9 cellular contexts compared by ENCODE assay signal in the genomic region with DNA sequence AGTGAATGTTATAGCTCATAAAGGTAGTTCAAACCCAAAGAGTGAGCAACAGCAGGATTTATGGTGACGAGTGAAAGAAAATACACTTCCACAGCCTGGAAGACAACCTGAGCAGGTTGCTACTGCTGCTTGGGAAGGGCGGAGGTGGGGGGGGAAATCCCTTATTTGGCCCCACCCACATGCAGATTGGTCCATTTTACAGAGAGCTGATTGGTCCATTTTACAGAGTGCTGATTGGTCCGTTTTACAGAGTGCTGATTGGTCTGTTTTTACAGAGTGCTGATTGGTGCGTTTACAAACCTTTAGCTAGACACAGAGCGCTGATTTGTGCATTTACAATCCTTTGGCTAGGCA. TPM values are rescaled to one million over a fixed set of nuclear protein-coding genes. Genes with fewer than 3 reads are reported as not detected.
DNase-seq lines count a peak whose midpoint lies in the region; ATAC-seq and TF ChIP-seq lines count a peak whose summit lies in the region.
"Not testable (repeated sequence)": the region's sequence is repeated elsewhere in the genome, so short reads cannot be mapped to it uniquely, and the experiment has no call there.
"Had no signal": no experiment of that assay in that cellular context is flagged by ENCODE, and none has a peak within 500 bp of the region (broad histone marks: within the 10 kb centered on the region; RNA-seq: fewer than 3 reads in every experiment).

No MANE protein-coding gene starts in this region.

- H3K27ac ChIP-seq in CD8-positive, alpha-beta T cell (ENCODE audit: low read depth, low read length); naive thymus-derived CD4-positive, alpha-beta T cell (ENCODE audit: low read depth, low read length): not testable (repeated sequence)

- CTCF ChIA-PET in CD8-positive, alpha-beta T cell (lab: Charles Lee): interaction anchor here (1.5 kb wide), 1 partner anchor 107 kb away, joined by 4 read pairs; no protein-coding TSS in a partner anchor
- CTCF ChIA-PET in activated CD8-positive, alpha-beta T cell treated with anti-CD3 and anti-CD28 coated beads for 36 hours (lab: Charles Lee): interaction anchor here (1.1 to 2.3 kb wide), 3 partner anchors 20 to 314 kb away, joined by 4 to 9 read pairs (median 7); a partner anchor contains a TSS
- CTCF ChIA-PET in activated naive CD4-positive, alpha-beta T cell treated with anti-CD3 and anti-CD28 coated beads, Interleukin-2, amount 10 ng/mL, durations not matched to agents 7 days and 5 days (lab: Charles Lee): interaction anchor here (1.0 to 1.9 kb wide), 3 partner anchors 20 to 315 kb away, joined by 3 to 9 read pairs (median 5); a partner anchor contains a TSS
- CTCF ChIA-PET in naive thymus-derived CD4-positive, alpha-beta T cell (lab: Charles Lee): interaction anchor here (0.7 to 1.0 kb wide), 2 partner anchors 14 to 26 kb away, joined by 3 to 4 read pairs; a partner anchor contains a TSS

- H3K4me1 ChIP-seq in CD8-positive, alpha-beta T cell (ENCODE audit: insufficient read depth, low read length): not testable (repeated sequence)
- H3K4me1 ChIP-seq in naive thymus-derived CD4-positive, alpha-beta T cell (ENCODE audit: control insufficient read depth in 2 of 2, insufficient read depth in 2 of 2, low read length in 2 of 2): peaks cover 0 to 11% of the 10 kb centered on the region in 2 donors

- not testable (repeated sequence) for ATAC-seq in CD8-positive, alpha-beta T cell; activated CD8-positive, alpha-beta T cell treated with anti-CD3 and anti-CD28 coated beads for 36 hours; effector memory CD8-positive, alpha-beta T cell (replicated peaks); naive thymus-derived CD4-positive, alpha-beta T cell; stimulated activated effector memory CD8-positive, alpha-beta T cell treated with anti-CD3 and anti-CD28 coated beads, Interleukin-12 subunit alpha, Interleukin-12 subunit beta, amount 100 ng/mL, for 72 hours

- not testable (repeated sequence) for H3K27me3 Mint-ChIP-seq in CD8-positive, alpha-beta T cell (ENCODE audit: low read depth); T-helper 1 cell treated with Interleukin-12 subunit alpha and Interleukin-12 subunit beta and Interleukin-4 antibody, amounts not matched to agents 30 μg/mL and 1 μg/mL, for 36 hours (ENCODE audit: low read depth); activated CD8-positive, alpha-beta T cell treated with anti-CD3 and anti-CD28 coated beads for 36 hours; activated naive CD4-positive, alpha-beta T cell treated with anti-CD3 and anti-CD28 coated beads, Interleukin-2, amount 10 ng/mL, durations not matched to agents 7 days and 5 days; effector memory CD8-positive, alpha-beta T cell; naive thymus-derived CD4-positive, alpha-beta T cell

- H3K9me3 Mint-ChIP-seq in CD8-positive, alpha-beta T cell; T-helper 1 cell treated with Interleukin-12 subunit alpha and Interleukin-12 subunit beta and Interleukin-4 antibody, amounts not matched to agents 30 μg/mL and 1 μg/mL, for 36 hours; activated CD8-positive, alpha-beta T cell treated with anti-CD3 and anti-CD28 coated beads for 36 hours; activated naive CD4-positive, alpha-beta T cell treated with anti-CD3 and anti-CD28 coated beads, Interleukin-2, amount 10 ng/mL, durations not matched to agents 7 days and 5 days; effector memory CD8-positive, alpha-beta T cell; naive thymus-derived CD4-positive, alpha-beta T cell; stimulated activated effector memory CD8-positive, alpha-beta T cell treated with anti-CD3 and anti-CD28 coated beads, Interleukin-12 subunit alpha, Interleukin-12 subunit beta, amount 100 ng/mL, for 72 hours: not testable (repeated sequence)

- peaks cover 21% of the 10 kb centered on the region for H3K4me1 Mint-ChIP-seq in CD8-positive, alpha-beta T cell (ENCODE audit: low read depth)
- H3K4me1 Mint-ChIP-seq in T-helper 1 cell treated with Interleukin-12 subunit alpha and Interleukin-12 subunit beta and Interleukin-4 antibody, amounts not matched to agents 30 μg/mL and 1 μg/mL, for 36 hours (ENCODE audit: low read depth): peaks cover 24% of the 10 kb centered on the region
- H3K4me1 Mint-ChIP-seq in activated CD8-positive, alpha-beta T cell treated with anti-CD3 and anti-CD28 coated beads for 36 hours (ENCODE audit: low read depth): peaks cover 21% of the 10 kb centered on the region
- peaks cover 31% of the 10 kb centered on the region for H3K4me1 Mint-ChIP-seq in activated naive CD4-positive, alpha-beta T cell treated with anti-CD3 and anti-CD28 coated beads, Interleukin-2, amount 10 ng/mL, durations not matched to agents 7 days and 5 days
- H3K4me1 Mint-ChIP-seq in effector memory CD8-positive, alpha-beta T cell (ENCODE audit: low read depth in 2 of 2): peaks cover 6 to 13% of the 10 kb centered on the region in 2 donors
- peaks cover 16 to 30% (median 24%) of the 10 kb centered on the region in 7 donors for H3K4me1 Mint-ChIP-seq in naive thymus-derived CD4-positive, alpha-beta T cell
- peaks cover 24% of the 10 kb centered on the region for H3K4me1 Mint-ChIP-seq in stimulated activated effector memory CD8-positive, alpha-beta T cell treated with anti-CD3 and anti-CD28 coated beads, Interleukin-12 subunit alpha, Interleukin-12 subunit beta, amount 100 ng/mL, for 72 hours

- intact Hi-C loops in CD8-positive, alpha-beta T cell (cut with DNase I, micrococcal nuclease): loop anchor here in 1 of 2 experiments (5.0 kb wide), 1 partner anchor 243 kb away; a partner anchor contains a TSS
- intact Hi-C loops in activated CD8-positive, alpha-beta T cell treated with anti-CD3 and anti-CD28 coated beads for 36 hours (cut with micrococcal nuclease): not testable (repeated sequence)
- intact Hi-C loops in naive thymus-derived CD4-positive, alpha-beta T cell (cut with micrococcal nuclease): loop anchor here (2.0 to 5.0 kb wide), 3 partner anchors 17 to 669 kb away; a partner anchor contains a TSS

- peaks cover 19% of the 10 kb centered on the region for H3K36me3 Mint-ChIP-seq in CD8-positive, alpha-beta T cell
- H3K36me3 Mint-ChIP-seq in T-helper 1 cell treated with Interleukin-12 subunit alpha and Interleukin-12 subunit beta and Interleukin-4 antibody, amounts not matched to agents 30 μg/mL and 1 μg/mL, for 36 hours (ENCODE audit: low read depth); activated CD8-positive, alpha-beta T cell treated with anti-CD3 and anti-CD28 coated beads for 36 hours (ENCODE audit: low read depth); activated naive CD4-positive, alpha-beta T cell treated with anti-CD3 and anti-CD28 coated beads, Interleukin-2, amount 10 ng/mL, durations not matched to agents 7 days and 5 days; effector memory CD8-positive, alpha-beta T cell (ENCODE audit: insufficient read depth); stimulated activated effector memory CD8-positive, alpha-beta T cell treated with anti-CD3 and anti-CD28 coated beads, Interleukin-12 subunit alpha, Interleukin-12 subunit beta, amount 100 ng/mL, for 72 hours: not testable (repeated sequence)
- peaks cover 6 to 23% (median 10%) of the 10 kb centered on the region in 5 donors for H3K36me3 Mint-ChIP-seq in naive thymus-derived CD4-positive, alpha-beta T cell

- H3K4me3 Mint-ChIP-seq in CD8-positive, alpha-beta T cell: peak overlapping the region; percentile 69
- peak overlapping the region; percentile 66 for H3K4me3 Mint-ChIP-seq in T-helper 1 cell treated with Interleukin-12 subunit alpha and Interleukin-12 subunit beta and Interleukin-4 antibody, amounts not matched to agents 30 μg/mL and 1 μg/mL, for 36 hours
- H3K4me3 Mint-ChIP-seq in activated CD8-positive, alpha-beta T cell treated with anti-CD3 and anti-CD28 coated beads for 36 hours: peak overlapping the region; percentile 37
- H3K4me3 Mint-ChIP-seq in activated naive CD4-positive, alpha-beta T cell treated with anti-CD3 and anti-CD28 coated beads, Interleukin-2, amount 10 ng/mL, durations not matched to agents 7 days and 5 days: peak overlapping the region; percentile 40
- peak overlapping the region; percentile 32 to 67 for H3K4me3 Mint-ChIP-seq in effector memory CD8-positive, alpha-beta T cell
- peak overlapping the region; percentile 73 to 92 (median 82) for H3K4me3 Mint-ChIP-seq in naive thymus-derived CD4-positive, alpha-beta T cell
- peak overlapping the region; percentile 39 for H3K4me3 Mint-ChIP-seq in stimulated activated effector memory CD8-positive, alpha-beta T cell treated with anti-CD3 and anti-CD28 coated beads, Interleukin-12 subunit alpha, Interleukin-12 subunit beta, amount 100 ng/mL, for 72 hours

- H3K27me3 ChIP-seq in CD8-positive, alpha-beta T cell (ENCODE audit: insufficient read depth, low read length); naive thymus-derived CD4-positive, alpha-beta T cell (ENCODE audit: control insufficient read depth in 2 of 2, insufficient read depth in 2 of 2, low read length in 2 of 2): not testable (repeated sequence)

- H3K27ac Mint-ChIP-seq in CD8-positive, alpha-beta T cell: peak overlapping the region; percentile 30
- peak overlapping the region; percentile 57 for H3K27ac Mint-ChIP-seq in T-helper 1 cell treated with Interleukin-12 subunit alpha and Interleukin-12 subunit beta and Interleukin-4 antibody, amounts not matched to agents 30 μg/mL and 1 μg/mL, for 36 hours
- H3K27ac Mint-ChIP-seq in activated CD8-positive, alpha-beta T cell treated with anti-CD3 and anti-CD28 coated beads for 36 hours: peak overlapping the region; percentile 14
- H3K27ac Mint-ChIP-seq in activated naive CD4-positive, alpha-beta T cell treated with anti-CD3 and anti-CD28 coated beads, Interleukin-2, amount 10 ng/mL, durations not matched to agents 7 days and 5 days: peak overlapping the region; percentile 15
- peak overlapping the region in 1 of 2 donors; percentile 3 for H3K27ac Mint-ChIP-seq in effector memory CD8-positive, alpha-beta T cell
- peak overlapping the region; percentile 34 to 90 (median 72) for H3K27ac Mint-ChIP-seq in naive thymus-derived CD4-positive, alpha-beta T cell
- H3K27ac Mint-ChIP-seq in stimulated activated effector memory CD8-positive, alpha-beta T cell treated with anti-CD3 and anti-CD28 coated beads, Interleukin-12 subunit alpha, Interleukin-12 subunit beta, amount 100 ng/mL, for 72 hours: not testable (repeated sequence)

- POLR2A ChIA-PET in CD8-positive, alpha-beta T cell (lab: Charles Lee): interaction anchor here (0.9 to 1.1 kb wide), 2 partner anchors 15 to 18 kb away, joined by 3 read pairs; a partner anchor contains a TSS
- POLR2A ChIA-PET in activated CD8-positive, alpha-beta T cell treated with anti-CD3 and anti-CD28 coated beads for 36 hours (lab: Charles Lee): interaction anchor here (0.6 kb wide), 1 partner anchor 384 kb away, joined by 3 read pairs; no protein-coding TSS in a partner anchor
- POLR2A ChIA-PET in naive thymus-derived CD4-positive, alpha-beta T cell (lab: Charles Lee): interaction anchor here (0.5 kb wide), 1 partner anchor 1914 kb away, joined by 5 read pairs; no protein-coding TSS in a partner anchor

- TF ChIP-seq CTCF in CD8-positive, alpha-beta T cell (IDR thresholded peaks at IDR 0.05); activated CD8-positive, alpha-beta T cell treated with anti-CD3 and anti-CD28 coated beads for 36 hours (IDR thresholded peaks at IDR 0.05): not testable (repeated sequence)

- not testable (repeated sequence) for H3K36me3 ChIP-seq in CD8-positive, alpha-beta T cell (ENCODE audit: insufficient read depth, low read length); naive thymus-derived CD4-positive, alpha-beta T cell (ENCODE audit: control insufficient read depth in 2 of 3, insufficient read depth in 3 of 3, low read length in 3 of 3)

- H3K4me3 ChIP-seq in CD8-positive, alpha-beta T cell (ENCODE audit: low read depth, low read length); naive thymus-derived CD4-positive, alpha-beta T cell (ENCODE audit: low read length): not testable (repeated sequence)

- not testable (repeated sequence) for DNase-seq in CD8-positive, alpha-beta T cell; activated CD8-positive, alpha-beta T cell treated with anti-CD3 and anti-CD28 coated beads for 36 hours; activated naive CD4-positive, alpha-beta T cell treated with anti-CD3 and anti-CD28 coated beads, Interleukin-2, amount 10 ng/mL, durations not matched to agents 7 days and 5 days; effector memory CD8-positive, alpha-beta T cell; stimulated activated effector memory CD8-positive, alpha-beta T cell treated with anti-CD3 and anti-CD28 coated beads, Interleukin-12 subunit alpha, Interleukin-12 subunit beta, amount 100 ng/mL, for 72 hours (ENCODE audit: low spot score in 2 of 2)
- DNase-seq in naive thymus-derived CD4-positive, alpha-beta T cell: peak in 1 of 9 donors; percentile 22

- H3K9me3 ChIP-seq in CD8-positive, alpha-beta T cell (ENCODE audit: low read length); naive thymus-derived CD4-positive, alpha-beta T cell (ENCODE audit: control insufficient read depth in 2 of 3, low read length in 3 of 3): not testable (repeated sequence)

RNA-seq across cellular contexts. Expression of a gene that starts 2.1 kb away (rescaled TPM):
- 100 to 1,000 TPM in 1 of 2 experiments, 10 to 100 TPM in 1; 94.0 to 100 TPM for total RNA-seq in CD8-positive, alpha-beta T cell
- total RNA-seq in activated CD8-positive, alpha-beta T cell treated with anti-CD3 and anti-CD28 coated beads for 36 hours: 10 to 100 TPM; 13.6 to 16.2 TPM
- 100 to 1,000 TPM in 3 of 5 experiments, 10 to 100 TPM in 2; 52.2 to 201 (median 109) TPM for total RNA-seq in naive thymus-derived CD4-positive, alpha-beta T cell
- polyA plus RNA-seq in naive thymus-derived CD4-positive, alpha-beta T cell: 10 to 100 TPM; 64.6 to 72.2 TPM
- total RNA-seq: HT-29 had no signal

RNA-seq across cellular contexts. Expression of a gene that starts 14.0 kb away (rescaled TPM):
- 10 to 100 TPM in 1 of 2 experiments, 1 to 10 TPM in 1; 9.5 to 10.5 TPM for total RNA-seq in CD8-positive, alpha-beta T cell
- 10 to 100 TPM in 1 of 2 experiments, 1 to 10 TPM in 1; 8.3 to 10.5 TPM for total RNA-seq in activated CD8-positive, alpha-beta T cell treated with anti-CD3 and anti-CD28 coated beads for 36 hours
- total RNA-seq in naive thymus-derived CD4-positive, alpha-beta T cell: 10 to 100 TPM; 14.2 to 28.4 (median 16.1) TPM
- polyA plus RNA-seq in naive thymus-derived CD4-positive, alpha-beta T cell: 10 to 100 TPM in 1 of 2 donors, 1 to 10 TPM in 1; 3.1 to 15.0 TPM

RNA-seq across cellular contexts. Expression of a gene that starts 17.7 kb away (rescaled TPM):
- total RNA-seq in CD8-positive, alpha-beta T cell: 10 to 100 TPM; 11.5 to 14.0 TPM
- total RNA-seq in activated CD8-positive, alpha-beta T cell treated with anti-CD3 and anti-CD28 coated beads for 36 hours: 10 to 100 TPM; 47.9 to 49.6 TPM
- total RNA-seq in naive thymus-derived CD4-positive, alpha-beta T cell: 10 to 100 TPM in 2 of 5 experiments, not detected in 3; 45.9 to 83.6 TPM
- polyA plus RNA-seq in naive thymus-derived CD4-positive, alpha-beta T cell: 10 to 100 TPM in 1 of 2 donors, not detected in 1; 62.4 TPM
- total RNA-seq: G401, HT-29 had no signal

RNA-seq across cellular contexts. Expression of a gene that starts 42.1 kb away (rescaled TPM):
- total RNA-seq in CD8-positive, alpha-beta T cell: under 1 TPM; 0.11 to 0.54 TPM
- total RNA-seq in activated CD8-positive, alpha-beta T cell treated with anti-CD3 and anti-CD28 coated beads for 36 hours: under 1 TPM; 0.49 to 0.50 TPM
- total RNA-seq in naive thymus-derived CD4-positive, alpha-beta T cell: under 1 TPM in 2 of 5 experiments, not detected in 3; 0.42 to 0.81 TPM
- not detected for polyA plus RNA-seq in naive thymus-derived CD4-positive, alpha-beta T cell
- total RNA-seq: HT-29 had no signal

RNA-seq across cellular contexts. Expression of a gene that starts 50.3 kb away (rescaled TPM):
- total RNA-seq in CD8-positive, alpha-beta T cell: 100 to 1,000 TPM; 137 to 140 TPM
- total RNA-seq in activated CD8-positive, alpha-beta T cell treated with anti-CD3 and anti-CD28 coated beads for 36 hours: 100 to 1,000 TPM; 107 to 119 TPM
- 100 to 1,000 TPM in 3 of 5 experiments, 10 to 100 TPM in 2; 82.8 to 403 (median 119) TPM for total RNA-seq in naive thymus-derived CD4-positive, alpha-beta T cell
- 10 to 100 TPM; 26.2 to 51.7 TPM for polyA plus RNA-seq in naive thymus-derived CD4-positive, alpha-beta T cell
